In the genomic region with DNA sequence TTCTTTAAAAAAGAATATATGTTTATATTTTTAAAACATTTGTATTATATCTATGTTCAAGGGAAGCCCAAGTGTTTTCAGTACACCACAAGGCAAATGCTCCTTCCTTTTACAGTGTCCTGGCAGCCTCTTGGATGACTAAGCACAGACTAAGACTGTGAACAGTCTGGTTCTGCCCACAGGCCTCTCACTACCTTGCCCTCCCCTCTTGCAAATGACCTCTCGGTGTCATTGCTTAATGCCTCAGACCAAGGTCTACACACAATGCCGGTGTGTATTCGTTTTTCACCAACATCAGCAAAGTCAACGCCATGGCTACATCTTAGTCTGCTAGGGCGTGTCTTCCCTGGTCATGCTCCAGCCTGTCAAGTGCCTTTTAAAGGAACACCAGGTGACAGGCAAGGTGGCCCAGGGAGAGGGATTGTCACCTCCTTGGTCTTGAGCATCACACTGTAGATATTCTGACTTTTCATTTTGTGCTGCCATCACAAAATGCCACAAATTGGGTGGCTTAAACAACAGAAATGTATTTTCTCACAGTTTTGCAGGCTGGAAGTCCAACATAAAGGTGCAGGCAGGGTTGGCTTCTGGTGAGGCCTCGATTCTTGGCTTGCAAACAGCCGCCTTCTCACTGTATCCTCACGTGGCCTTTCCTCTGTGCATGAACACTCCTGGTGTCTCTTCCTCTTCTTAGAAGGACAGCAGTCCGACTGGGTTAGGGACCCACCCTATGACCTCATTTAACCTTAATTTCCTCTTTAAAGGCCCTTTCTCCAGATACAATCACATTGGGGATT, we compare ENCODE assay signal across 1 cellular context.
TF ChIP-seq lines count a peak whose summit lies in the region.

No MANE protein-coding gene starts in this region.

TF ChIP-seq in IMR-90, 13 proteins besides CTCF, POLR2A, EP300 and RAD21:
- TF ChIP-seq CEBPB (IDR thresholded peaks at IDR 0.05; ENCODE audit: low read depth, low read length) (peak; percentile 94), MAZ (IDR thresholded peaks at IDR 0.05; ENCODE audit: borderline replicate concordance, low read depth, low read length) (peak; percentile 91), FOS (IDR thresholded peaks at IDR 0.05; ENCODE audit: low read depth, low read length) (peak; percentile 64), NFE2L2 (IDR thresholded peaks at IDR 0.05; ENCODE audit: low read depth, low read length) (peak; percentile 41; the same call in 1 of the 2 replicates), ELK1 (IDR thresholded peaks at IDR 0.05; ENCODE audit: borderline replicate concordance, low read depth, low read length) (no peak), BHLHE40 (IDR thresholded peaks at IDR 0.05; ENCODE audit: low read depth, low read length) (no peak), MAFK (IDR thresholded peaks at IDR 0.05; ENCODE audit: low read depth, low read length) (peak; percentile 43; the same call in 1 of the 2 replicates)
